In the genomic region with DNA sequence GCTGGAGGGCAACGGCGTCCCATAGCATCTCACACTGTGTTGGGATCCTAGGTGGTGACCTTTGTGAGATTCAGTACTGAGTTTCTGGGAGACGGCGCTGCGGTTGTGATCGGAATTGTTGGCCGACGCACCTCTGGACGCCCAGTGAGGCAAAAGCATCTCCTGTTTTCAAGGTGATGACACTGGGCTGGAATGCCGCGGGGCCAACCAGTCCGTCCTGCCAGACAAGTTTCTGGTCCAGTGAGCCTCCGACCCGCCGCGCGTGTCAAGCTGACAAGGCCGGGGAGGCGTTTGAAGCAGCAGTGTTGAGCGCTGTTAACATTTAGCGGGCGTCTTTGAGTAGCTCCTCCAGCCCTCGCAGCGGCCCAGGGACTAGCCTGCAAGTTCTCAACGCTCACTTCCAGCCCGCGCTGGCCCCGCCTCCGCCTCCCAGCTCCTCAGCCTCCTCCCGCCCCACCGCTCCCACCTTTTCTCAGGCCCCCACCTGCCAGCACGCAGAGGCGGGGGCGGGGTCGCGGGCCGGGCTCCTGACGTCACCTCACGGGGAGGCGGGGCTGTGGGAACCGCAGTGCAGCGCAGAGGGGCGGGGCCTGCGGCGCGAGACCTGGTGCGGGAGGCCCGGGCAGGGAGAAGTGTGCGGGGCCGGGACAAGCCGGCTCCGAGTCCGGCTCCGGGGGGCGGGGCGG, we compare ENCODE assay signal across 8 cellular contexts. TPM values are rescaled to one million over a fixed set of nuclear protein-coding genes. Genes with fewer than 3 reads are reported as not detected.
A peak's percentile ranks its signal among the peaks of the same experiment; 100 is the strongest.
DNase-seq lines count a peak whose midpoint lies in the region; ATAC-seq and TF ChIP-seq lines count a peak whose summit lies in the region.

No MANE protein-coding gene starts in this region.

- H3K9me3 ChIP-seq in CD8-positive, alpha-beta memory T cell (ENCODE audit: low read length), result no peaks in the 10 kb centered on the region
- no peaks in the 10 kb centered on the region for H3K9me3 ChIP-seq in Peyer's patch

- H3K27me3 Mint-ChIP-seq in CD8-positive, alpha-beta memory T cell, result peaks cover 30 to 54% of the 10 kb centered on the region in 2 donors
- H3K27me3 Mint-ChIP-seq in naive B cell, result peaks cover 39 to 65% (median 62%) of the 10 kb centered on the region in 3 donors

- peak overlapping the region; percentile 49 to 89 (median 74) for H3K4me3 Mint-ChIP-seq in CD8-positive, alpha-beta memory T cell
- peak overlapping the region; percentile 56 to 92 (median 82) for H3K4me3 Mint-ChIP-seq in naive B cell

- POLR2A ChIA-PET in CD8-positive, alpha-beta memory T cell (lab: Charles Lee), result no interaction called here

- ATAC-seq in GM21515 (IDR thresholded peaks at IDR 0.05; ENCODE audit: unreplicated experiment) (peak; percentile 80), naive B cell (ENCODE audit: low read depth in 2 of 2) (peak; percentile 78 to 82)

- peak overlapping the region in 6 of 8 donors; percentile 2 to 72 (median 34) for H3K27ac Mint-ChIP-seq in CD8-positive, alpha-beta memory T cell
- peak overlapping the region in 2 of 6 donors; percentile 1 to 92 for H3K27ac Mint-ChIP-seq in naive B cell

- no peaks in the 10 kb centered on the region for H3K36me3 ChIP-seq in CD8-positive, alpha-beta memory T cell (ENCODE audit: insufficient read depth, low read length)
- no peaks in the 10 kb centered on the region for H3K36me3 ChIP-seq in Peyer's patch

- peak; percentile 60 to 81 for TF ChIP-seq POLR2A in Peyer's patch (IDR thresholded peaks at IDR 0.05)

- peaks cover 0 to 9% (median 0%) of the 10 kb centered on the region in 5 donors for H3K9me3 Mint-ChIP-seq in CD8-positive, alpha-beta memory T cell
- H3K9me3 Mint-ChIP-seq in naive B cell, result peaks cover 3 to 23% (median 11%) of the 10 kb centered on the region in 7 donors

- peak in 1 of 6 experiments; percentile 11 for TF ChIP-seq CTCF in Peyer's patch (IDR thresholded peaks at IDR 0.05)

- CTCF ChIA-PET in CD8-positive, alpha-beta memory T cell (lab: Charles Lee), result interaction anchor here (1.4 kb wide), 1 partner anchor 13 kb away, joined by 3 read pairs; no protein-coding TSS in a partner anchor

- H3K4me1 ChIP-seq in CD8-positive, alpha-beta memory T cell (ENCODE audit: insufficient read depth, low read length), result peaks cover 13% of the 10 kb centered on the region
- H3K4me1 ChIP-seq in Peyer's patch, result peaks cover 0 to 8% (median 3%) of the 10 kb centered on the region in 4 donors

- peak overlapping the region; percentile 61 for H3K4me3 ChIP-seq in CD8-positive, alpha-beta memory T cell (ENCODE audit: low read length)
- peak overlapping the region; percentile 60 to 85 (median 68) for H3K4me3 ChIP-seq in Peyer's patch

- H3K36me3 Mint-ChIP-seq in CD8-positive, alpha-beta memory T cell, result peaks cover 0 to 3% (median 0%) of the 10 kb centered on the region in 3 donors
- peaks cover 6 to 12% of the 10 kb centered on the region in 2 donors for H3K36me3 Mint-ChIP-seq in naive B cell

- DNase-seq in CD8-positive, alpha-beta memory T cell, result peak; percentile 74 to 91 (median 81)
- peak; percentile 80 for DNase-seq in HuH-7 (ENCODE audit: low spot score)
- peak; percentile 80 to 99 (median 97) for DNase-seq in Peyer's patch
- peak; percentile 85 for DNase-seq in activated T-helper 1 cell treated with Interleukin-2 at 50 U/mL for 16 hours (ENCODE audit: low read depth)
- peak; percentile 10 for DNase-seq in fibroblast of gingiva (ENCODE audit: low read depth)
- peak; percentile 77 for DNase-seq in naive B cell
- peak; percentile 50 to 61 for DNase-seq in stimulated activated CD8-positive, alpha-beta memory T cell treated with anti-CD3 and anti-CD28 coated beads, Interleukin-7, amount 100 ng/mL, for 48 hours (ENCODE audit: extremely low read depth in 1 of 2, low read depth in 1 of 2)

- peaks cover 14 to 21% (median 21%) of the 10 kb centered on the region in 3 donors for H3K4me1 Mint-ChIP-seq in CD8-positive, alpha-beta memory T cell
- peaks cover 12 to 19% (median 13%) of the 10 kb centered on the region in 3 donors for H3K4me1 Mint-ChIP-seq in naive B cell

- peaks cover 11% of the 10 kb centered on the region for H3K27me3 ChIP-seq in CD8-positive, alpha-beta memory T cell (ENCODE audit: insufficient read depth, low read length, poor library complexity, severe bottlenecking)
- no peaks in the 10 kb centered on the region for H3K27me3 ChIP-seq in Peyer's patch

- H3K27ac ChIP-seq in CD8-positive, alpha-beta memory T cell (ENCODE audit: low read depth, low read length), result no peak overlapping the region
- peak overlapping the region; percentile 59 to 94 (median 80) for H3K27ac ChIP-seq in Peyer's patch

RNA-seq across cellular contexts. Expression of gene CDS1, which starts 0.5 kb away (rescaled TPM):
- total RNA-seq in CD8-positive, alpha-beta memory T cell, result under 1 TPM; 0.20 to 0.44 TPM
- 0.28 TPM for polyA plus RNA-seq in CD8-positive, alpha-beta memory T cell
- 10 to 100 TPM; 10.7 to 56.4 (median 43.3) TPM for total RNA-seq in Peyer's patch
- under 1 TPM in 1 of 6 donors, not detected in 5; 0.07 TPM for polyA plus RNA-seq in naive B cell (ENCODE audit: low read depth in 6 of 6)

Comparison
In these comparisons a context has a peak if more than half of its experiments do, and no peak if none do; other contexts are left out.
1. DNase-seq: peak in every context shown above with its lines; median percentile 97 in Peyer's patch; 85 in activated T-helper 1 cell treated with Interleukin-2 at 50 U/mL for 16 hours; 81 in CD8-positive, alpha-beta memory T cell; 80 in HuH-7; 77 in naive B cell; 56 in stimulated activated CD8-positive, alpha-beta memory T cell treated with anti-CD3 and anti-CD28 coated beads, Interleukin-7, amount 100 ng/mL, for 48 hours; 10 in fibroblast of gingiva.
2. RNA of gene CDS1, which starts 0.5 kb away (total RNA-seq): 10.7 to 56.4 TPM in Peyer's patch; 0.20 to 0.44 TPM in CD8-positive, alpha-beta memory T cell; every median in the first group is over 4 times any median in the second.